In the genomic region with DNA sequence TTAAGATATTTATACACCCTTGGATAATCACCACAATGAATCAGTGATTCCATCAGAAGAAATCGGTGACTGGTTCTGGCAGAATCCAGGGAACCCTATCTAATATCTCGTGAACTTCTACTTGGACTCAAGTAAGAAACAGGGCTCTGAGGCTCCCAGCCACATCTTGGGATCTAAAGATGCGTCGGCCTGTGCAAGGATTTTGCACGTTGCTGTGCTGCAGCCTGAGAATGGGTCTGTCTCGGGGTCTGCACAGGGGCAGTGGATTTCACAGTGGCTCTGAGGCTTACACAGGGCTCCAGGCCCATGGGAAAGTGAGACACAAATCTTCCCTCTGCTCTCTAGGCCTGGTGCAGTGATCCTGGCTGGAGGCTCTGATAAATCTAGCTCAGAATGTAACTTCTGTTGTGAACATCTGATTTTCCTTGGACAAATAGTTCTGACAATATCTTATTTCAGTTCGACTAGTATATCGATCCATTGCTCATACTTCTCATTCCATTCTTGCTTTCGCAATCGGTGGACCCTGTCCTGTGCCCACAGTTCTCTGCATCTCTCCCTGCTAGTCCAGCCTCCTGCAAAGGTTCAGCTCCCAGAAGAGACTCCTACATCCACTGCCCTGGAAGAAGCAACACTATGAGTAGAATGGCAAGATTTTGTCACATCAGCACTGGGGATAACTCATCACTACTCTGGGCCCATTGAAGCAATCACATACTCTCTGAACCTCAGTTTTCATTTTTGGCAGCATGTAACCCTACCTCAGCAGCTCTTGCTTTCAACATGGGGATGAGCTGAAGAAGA, we compare ENCODE assay signal across 22 cellular contexts.
DNase-seq lines count a peak whose midpoint lies in the region; ATAC-seq, FAIRE-seq and TF ChIP-seq lines count a peak whose summit lies in the region.
"Had no signal": no experiment of that assay in that cellular context is flagged by ENCODE, and none has a peak within 500 bp of the region (broad histone marks: within the 10 kb centered on the region; RNA-seq: fewer than 3 reads in every experiment).

No MANE protein-coding gene starts in this region.

- 74% methylated on average over 10 of the region's 10 CpGs for WGBS in A549 (ENCODE audit: missing lambda C conversion rate)
- WGBS in esophagus muscularis mucosa: 84% methylated on average over 10 of the region's 10 CpGs
- WGBS in neuronal stem cell (ENCODE audit: extremely low coverage in 2 of 2, insufficient read length in 2 of 2, insufficient replicate concordance in 1 of 2), 2 donors: no CpG with 5 or more reads among the region's 10 CpGs

- no peaks in the 10 kb centered on the region for H3K4me1 ChIP-seq in A549
- H3K4me1 ChIP-seq in esophagus muscularis mucosa: no peaks in the 10 kb centered on the region
- H3K4me1 ChIP-seq in neuronal stem cell (ENCODE audit: control insufficient read depth in 2 of 2, insufficient read depth in 1 of 2, low read depth in 1 of 2, low read length in 2 of 2): no peaks in the 10 kb centered on the region

- H3K36me3 ChIP-seq in esophagus muscularis mucosa (no peaks in the 10 kb centered on the region), neuronal stem cell (replicated peaks in 1 of 2; ENCODE audit: control insufficient read depth in 2 of 2, insufficient read depth in 2 of 2, low read length in 2 of 2) (no peaks in the 10 kb centered on the region)

- TF ChIP-seq CTCF in A549 (IDR thresholded peaks at IDR 0.05): no peak
- no peak for TF ChIP-seq CTCF in esophagus muscularis mucosa (IDR thresholded peaks at IDR 0.05)

- no peak overlapping the region for H2BK5ac ChIP-seq in neuronal stem cell (ENCODE audit: low read length)

- no peak for TF ChIP-seq POLR2A in A549 (IDR thresholded peaks at IDR 0.05; ENCODE audit: low read length)
- no peak for TF ChIP-seq POLR2A in esophagus muscularis mucosa (IDR thresholded peaks at IDR 0.05; ENCODE audit: low read depth)

- no peak overlapping the region for H3K9ac ChIP-seq in neuronal stem cell (ENCODE audit: low read depth, low read length, poor library complexity)

- ATAC-seq in A549 (no peak), GM21526 (IDR thresholded peaks at IDR 0.05; ENCODE audit: low FRiP score, unreplicated experiment) (no peak)
- ATAC-seq: Right ventricle myocardium inferior had no signal

- peaks cover 12% of the 10 kb centered on the region for H3K4me1 Mint-ChIP-seq in activated T-helper 2 cell treated with anti-CD3 and anti-CD28 coated beads, Interferon-gamma antibody, Interleukin-2, Interleukin-4, amounts not matched to agents 10 μg/mL and 5 μg/mL and 100 μg/mL, durations not matched to agents 14 hours and 24 hours and 36 hours (ENCODE audit: low read depth)

- H3K4me3 ChIP-seq in A549: no peak overlapping the region
- no peak overlapping the region for H3K4me3 ChIP-seq in esophagus muscularis mucosa
- H3K4me3 ChIP-seq in neuronal stem cell (ENCODE audit: low read length in 2 of 2): no peak overlapping the region

- DNase-seq in A549 (ENCODE audit: low read depth in 1 of 2, low spot score in 1 of 2) (no peak), HuH-7.5 (ENCODE audit: low spot score) (peak; percentile 37), esophagus muscularis mucosa (ENCODE audit: extremely low spot score) (peak; percentile 19), neuronal stem cell (ENCODE audit: low spot score) (no peak), NCI-H510A treated with DMSO at 0.1 percent for 48 hours (lab: John Stamatoyannopoulos, UW) (no peak), activated gamma-delta T cell treated with Interleukin-2 at 50 U/mL for 16 hours (no peak)
- no peak for DNase-seq in activated T-helper 2 cell treated with anti-CD3 and anti-CD28 coated beads, Interferon-gamma antibody, Interleukin-2, Interleukin-4, amounts not matched to agents 10 μg/mL and 5 μg/mL and 100 μg/mL, durations not matched to agents 14 hours and 24 hours and 36 hours (ENCODE audit: low spot score)
- DNase-seq: DMS53, GDM1, H7, Kasumi-1, NCI-H1417, NCI-H1694 treated with DMSO at 0.1 percent for 48 hours, NCI-H2081 treated with DMSO at 0.1 percent for 48 hours, NCI-H446, NCI-H526 treated with DMSO at 0.1 percent for 48 hours had no signal

- peak overlapping the region; percentile 44 for H3K4ac ChIP-seq in neuronal stem cell (ENCODE audit: low read length)

- intact Hi-C loops in esophagus muscularis mucosa (cut with DNase I): no loop called here
- intact Hi-C loops in activated T-helper 2 cell treated with anti-CD3 and anti-CD28 coated beads, Interferon-gamma antibody, Interleukin-2, Interleukin-4, amounts not matched to agents 10 μg/mL and 5 μg/mL and 100 μg/mL, durations not matched to agents 14 hours and 24 hours and 36 hours (cut with micrococcal nuclease): no loop called here

- no peaks in the 10 kb centered on the region for H3K79me1 ChIP-seq in neuronal stem cell (ENCODE audit: low read depth, low read length)

- no peak overlapping the region for H3K4me3 Mint-ChIP-seq in activated T-helper 2 cell treated with anti-CD3 and anti-CD28 coated beads, Interferon-gamma antibody, Interleukin-2, Interleukin-4, amounts not matched to agents 10 μg/mL and 5 μg/mL and 100 μg/mL, durations not matched to agents 14 hours and 24 hours and 36 hours (ENCODE audit: low read depth)
- H3K4me3 Mint-ChIP-seq: CD14-positive monocyte had no signal

- H4K8ac ChIP-seq in neuronal stem cell (ENCODE audit: low read depth, low read length): no peak overlapping the region

- H3K14ac ChIP-seq in neuronal stem cell (ENCODE audit: low read length): no peak overlapping the region

- H2AFZ ChIP-seq in neuronal stem cell (ENCODE audit: low read length): no peak overlapping the region

- no peak overlapping the region for H3K27ac ChIP-seq in A549
- H3K27ac ChIP-seq in esophagus muscularis mucosa (replicated peaks in 1 of 4): no peak overlapping the region
- no peak overlapping the region for H3K27ac ChIP-seq in neuronal stem cell (replicated peaks; ENCODE audit: low read length)

- peaks cover 13% of the 10 kb centered on the region for H3K27me3 Mint-ChIP-seq in activated T-helper 2 cell treated with anti-CD3 and anti-CD28 coated beads, Interferon-gamma antibody, Interleukin-2, Interleukin-4, amounts not matched to agents 10 μg/mL and 5 μg/mL and 100 μg/mL, durations not matched to agents 14 hours and 24 hours and 36 hours (ENCODE audit: low read depth)

- no peak overlapping the region for H2BK15ac ChIP-seq in neuronal stem cell (ENCODE audit: low read length)

- peak overlapping the region; percentile 69 for H3K23ac ChIP-seq in neuronal stem cell (ENCODE audit: low read depth, low read length, poor library complexity)

- no peak overlapping the region for H2AK5ac ChIP-seq in neuronal stem cell (ENCODE audit: low read depth, low read length)

- no peak overlapping the region for H2BK12ac ChIP-seq in neuronal stem cell (ENCODE audit: low read length)

- H3K4me2 ChIP-seq in A549 (no peak overlapping the region), neuronal stem cell (ENCODE audit: insufficient read depth, low read length, poor library complexity, severe bottlenecking) (no peak overlapping the region)

- TF ChIP-seq RAD21 in A549 (conservative IDR thresholded peaks at IDR 0.05 in 1 of 2, IDR thresholded peaks at IDR 0.05 in 1 of 2): no peak

- H3K9me3 ChIP-seq in A549 (no peaks in the 10 kb centered on the region), esophagus muscularis mucosa (no peaks in the 10 kb centered on the region), neuronal stem cell (replicated peaks in 1 of 2; ENCODE audit: control insufficient read depth in 2 of 2, insufficient read depth in 1 of 2, low read depth in 1 of 2, low read length in 2 of 2) (peaks cover 0 to 2% of the 10 kb centered on the region in 2 donors)

- peaks cover 0 to 50% (median 0%) of the 10 kb centered on the region in 4 donors for H3K27me3 ChIP-seq in esophagus muscularis mucosa
- peaks cover 3 to 53% (median 45%) of the 10 kb centered on the region in 3 experiments for H3K27me3 ChIP-seq in neuronal stem cell (ENCODE audit: control insufficient read depth in 3 of 3, insufficient read depth in 3 of 3, low read depth in 1 of 3, low read length in 3 of 3)

- no peak overlapping the region for H3K18ac ChIP-seq in neuronal stem cell (ENCODE audit: low read length)

- H3K9me3 Mint-ChIP-seq in activated T-helper 2 cell treated with anti-CD3 and anti-CD28 coated beads, Interferon-gamma antibody, Interleukin-2, Interleukin-4, amounts not matched to agents 10 μg/mL and 5 μg/mL and 100 μg/mL, durations not matched to agents 14 hours and 24 hours and 36 hours: no peaks in the 10 kb centered on the region
- H3K9me3 Mint-ChIP-seq: CD14-positive monocyte had no signal

- no peak for FAIRE-seq in A549 (lab: Jason Lieb, UNC)
- FAIRE-seq: D721Med, GM18507, GM19239 had no signal

- H3K36me3 Mint-ChIP-seq in activated T-helper 2 cell treated with anti-CD3 and anti-CD28 coated beads, Interferon-gamma antibody, Interleukin-2, Interleukin-4, amounts not matched to agents 10 μg/mL and 5 μg/mL and 100 μg/mL, durations not matched to agents 14 hours and 24 hours and 36 hours (ENCODE audit: low read depth): no peaks in the 10 kb centered on the region
- H3K36me3 Mint-ChIP-seq: CD14-positive monocyte had no signal

- POLR2A ChIA-PET in A549 (lab: Yijun Ruan, JAX): no interaction called here

- no peak overlapping the region for H3K27ac Mint-ChIP-seq in activated T-helper 2 cell treated with anti-CD3 and anti-CD28 coated beads, Interferon-gamma antibody, Interleukin-2, Interleukin-4, amounts not matched to agents 10 μg/mL and 5 μg/mL and 100 μg/mL, durations not matched to agents 14 hours and 24 hours and 36 hours

- no peak overlapping the region for H4K91ac ChIP-seq in neuronal stem cell (ENCODE audit: low read depth, low read length, poor library complexity)

- CTCF ChIA-PET in A549 (lab: Yijun Ruan, JAX): interaction anchor here (0.5 kb wide), 1 partner anchor 69 kb away, joined by 4 read pairs; no protein-coding TSS in a partner anchor

- H2BK120ac ChIP-seq in neuronal stem cell (ENCODE audit: low read depth, low read length): no peak overlapping the region

- no peak for TF ChIP-seq EP300 in A549 (IDR thresholded peaks at IDR 0.05)
- TF ChIP-seq EP300 in esophagus muscularis mucosa (IDR thresholded peaks at IDR 0.05): no peak

TF ChIP-seq in A549, 52 proteins besides CTCF, POLR2A, EP300 and RAD21 (continues in another document):
- TF ChIP-seq, protein P1, sequence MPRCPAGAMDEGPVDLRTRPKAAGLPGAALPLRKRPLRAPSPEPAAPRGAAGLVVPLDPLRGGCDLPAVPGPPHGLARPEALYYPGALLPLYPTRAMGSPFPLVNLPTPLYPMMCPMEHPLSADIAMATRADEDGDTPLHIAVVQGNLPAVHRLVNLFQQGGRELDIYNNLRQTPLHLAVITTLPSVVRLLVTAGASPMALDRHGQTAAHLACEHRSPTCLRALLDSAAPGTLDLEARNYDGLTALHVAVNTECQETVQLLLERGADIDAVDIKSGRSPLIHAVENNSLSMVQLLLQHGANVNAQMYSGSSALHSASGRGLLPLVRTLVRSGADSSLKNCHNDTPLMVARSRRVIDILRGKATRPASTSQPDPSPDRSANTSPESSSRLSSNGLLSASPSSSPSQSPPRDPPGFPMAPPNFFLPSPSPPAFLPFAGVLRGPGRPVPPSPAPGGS (IDR thresholded peaks at IDR 0.05): no peak
- TF ChIP-seq, protein P2, sequence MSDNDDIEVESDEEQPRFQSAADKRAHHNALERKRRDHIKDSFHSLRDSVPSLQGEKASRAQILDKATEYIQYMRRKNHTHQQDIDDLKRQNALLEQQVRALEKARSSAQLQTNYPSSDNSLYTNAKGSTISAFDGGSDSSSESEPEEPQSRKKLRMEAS (IDR thresholded peaks at IDR 0.05): no peak
- no peak for TF ChIP-seq CEBPB (IDR thresholded peaks at IDR 0.05)
- no peak for TF ChIP-seq ZNF302 (CRISPR knock-in tag; IDR thresholded peaks at IDR 0.05)

Comparison
In these comparisons a context has a peak if more than half of its experiments do, and no peak if none do; other contexts are left out.
1. DNase-seq: peak in HuH-7.5 (single experiment) and esophagus muscularis mucosa (single experiment); none in A549 (0 of 2), neuronal stem cell (single experiment), NCI-H510A treated with DMSO at 0.1 percent for 48 hours (single experiment), activated gamma-delta T cell treated with Interleukin-2 at 50 U/mL for 16 hours (single experiment) and activated T-helper 2 cell treated with anti-CD3 and anti-CD28 coated beads, Interferon-gamma antibody, Interleukin-2, Interleukin-4, amounts not matched to agents 10 μg/mL and 5 μg/mL and 100 μg/mL, durations not matched to agents 14 hours and 24 hours and 36 hours (single experiment).